In genomic region chr13:39777527-39778061, GRCh38 we compare ENCODE assay signal across 8 cellular contexts.
DNase-seq lines count a peak whose midpoint lies in the region; ATAC-seq, FAIRE-seq and TF ChIP-seq lines count a peak whose summit lies in the region.

No MANE protein-coding gene starts in this region.

- H3K27me3 Mint-ChIP-seq in neural crest cell (ENCODE audit: low read depth), result no peaks in the 10 kb centered on the region

- in situ Hi-C loops in GM13977 (cut with MboI; ENCODE audit: low pct_unique_long_range_greater_than_20kb, low sequenced_read_pairs, unreplicated experiment) (no loop called here), K562 (cut with MboI) (no loop called here)

- H2AFZ ChIP-seq in PC-9, result no peak overlapping the region
- no peak overlapping the region for H2AFZ ChIP-seq in K562 (ENCODE audit: low read depth, low read length)

- peak; percentile 55 for DNase-seq in AG04450 (ENCODE audit: low read depth, low spot score)
- no peak for DNase-seq in GM13977 (ENCODE audit: low spot score)
- DNase-seq in PC-9, result peak; percentile 21 to 69
- DNase-seq in K562 (ENCODE audit: extremely low read depth in 1 of 4, low spot score in 3 of 4), result peak in 1 of 4 experiments; percentile 1
- DNase-seq in neural crest cell (ENCODE audit: low read depth, low spot score), result no peak
- DNase-seq in GOT3 (lab: John Stamatoyannopoulos, UW), result no peak
- no peak for DNase-seq in ecto neural progenitor cell (ENCODE audit: low spot score)

- BruUV-seq in PC-9 (replicated peaks; lab: Mats Ljungman, UMichigan) (no TSS peak), K562 (replicated peaks; lab: Mats Ljungman, UMichigan) (no TSS peak)

- CTCF ChIA-PET in AG04450 (lab: Charles Lee) (interaction anchor here (0.5 to 2.1 kb wide), 4 partner anchors 12 to 881 kb away, joined by 3 to 8 read pairs (median 6); no protein-coding TSS in a partner anchor), PC-9 (lab: Charles Lee) (no interaction called here), K562 (lab: Yijun Ruan, JAX; ENCODE audit: low intra/inter-chr PET ratio) (no interaction called here)

- H3K27me3 ChIP-seq in AG04450 (ENCODE audit: control insufficient read depth, insufficient read depth, low read length), result no peaks in the 10 kb centered on the region
- no peaks in the 10 kb centered on the region for H3K27me3 ChIP-seq in PC-9 (ENCODE audit: insufficient read depth, low read depth)
- H3K27me3 ChIP-seq in K562 (ENCODE audit: control insufficient read depth in 2 of 2, insufficient read depth in 2 of 2, low read length in 2 of 2), result no peaks in the 10 kb centered on the region

- H3K4me1 ChIP-seq in PC-9 (replicated peaks; ENCODE audit: insufficient read depth) (no peaks in the 10 kb centered on the region; the same call in 1 of the 2 replicates), K562 (replicated peaks in 1 of 2; ENCODE audit: control insufficient read depth in 2 of 2, insufficient read depth in 2 of 2, low read length in 2 of 2) (no peaks in the 10 kb centered on the region)

- peaks cover 17% of the 10 kb centered on the region for H3K4me1 Mint-ChIP-seq in neural crest cell

- H3K36me3 ChIP-seq in PC-9 (ENCODE audit: low read depth) (no peaks in the 10 kb centered on the region), K562 (ENCODE audit: control insufficient read depth, insufficient read depth, low read length) (no peaks in the 10 kb centered on the region)

- ATAC-seq in K562 (no peak), HG03108 (IDR thresholded peaks at IDR 0.05; ENCODE audit: unreplicated experiment) (no peak)

- H3K9ac ChIP-seq in K562 (ENCODE audit: insufficient read depth in 1 of 2, low read depth in 2 of 2, low read length in 2 of 2), result no peak overlapping the region

- H3K9me3 Mint-ChIP-seq in neural crest cell, result peaks cover 3% of the 10 kb centered on the region

- intact Hi-C loops in PC-9 (cut with micrococcal nuclease; ENCODE audit: unreplicated experiment) (no loop called here), K562 (cut with micrococcal nuclease) (no loop called here)

- TF ChIP-seq CTCF in AG04450 (IDR thresholded peaks at IDR 0.05; ENCODE audit: low read depth, low read length) (peak; percentile 58), GM13977 (IDR thresholded peaks at IDR 0.05; ENCODE audit: extremely low read depth, insufficient read depth, missing control alignments) (peak; percentile 12), PC-9 (conservative IDR thresholded peaks at IDR 0.05) (peak; percentile 52), K562 (IDR thresholded peaks at IDR 0.05 in 2 of 3, conservative IDR thresholded peaks at IDR 0.05 in 1 of 3; ENCODE audit: insufficient read depth in 2 of 3, low read depth in 1 of 3, low read length in 3 of 3) (no peak), neural crest cell (conservative IDR thresholded peaks at IDR 0.05) (peak; percentile 25)

- no peak for TF ChIP-seq RAD21 in K562 (CRISPR knock-in tag; conservative IDR thresholded peaks at IDR 0.05 in 1 of 2, IDR thresholded peaks at IDR 0.05 in 1 of 2)

- no peak for TF ChIP-seq EP300 in K562 (IDR thresholded peaks at IDR 0.05; ENCODE audit: low read length)

- H3K27ac Mint-ChIP-seq in neural crest cell (ENCODE audit: unreplicated experiment), result no peak overlapping the region

- H4K20me1 ChIP-seq in PC-9 (ENCODE audit: insufficient read depth) (no peaks in the 10 kb centered on the region), K562 (replicated peaks; ENCODE audit: control insufficient read depth, insufficient read depth, low read length) (no peaks in the 10 kb centered on the region)

- H3K36me3 Mint-ChIP-seq in neural crest cell (ENCODE audit: low read depth), result peaks cover 3% of the 10 kb centered on the region

- peaks cover 6% of the 10 kb centered on the region; the same call in 1 of the 2 replicates for H3F3A ChIP-seq in PC-9 (ENCODE audit: insufficient read depth, low read depth)

- no peak overlapping the region for H3K4me3 Mint-ChIP-seq in neural crest cell

- H3K27ac ChIP-seq in AG04450 (ENCODE audit: low read depth, low read length), result peak overlapping the region; percentile 65
- 0 out of 2 replicates have a peak overlapping the region, but pooled peaks have one; percentile 8 for H3K27ac ChIP-seq in PC-9
- no peak overlapping the region for H3K27ac ChIP-seq in K562 (ENCODE audit: extremely low read depth, low read depth, low read length)

- no peak for FAIRE-seq in K562 (lab: Jason Lieb, UNC)

- POLR2A ChIA-PET in AG04450 (lab: Yijun Ruan, JAX), result no interaction called here
- POLR2A ChIA-PET in PC-9 (lab: Charles Lee; ENCODE audit: unreplicated experiment), result interaction anchor here (0.7 kb wide), 1 partner anchor 8 kb away, joined by 5 read pairs; no protein-coding TSS in a partner anchor
- POLR2A ChIA-PET in K562 (lab: Yijun Ruan, JAX), result no interaction called here

- TF ChIP-seq POLR2A in K562 (conservative IDR thresholded peaks at IDR 0.05), result no peak

- H3K9me2 ChIP-seq in PC-9 (ENCODE audit: insufficient read depth), result no peaks in the 10 kb centered on the region

- no peak overlapping the region for H3K4me2 ChIP-seq in PC-9
- no peak overlapping the region for H3K4me2 ChIP-seq in K562 (ENCODE audit: insufficient read depth, low read length)

- H3K79me2 ChIP-seq in PC-9 (ENCODE audit: low read depth), result no peaks in the 10 kb centered on the region
- no peaks in the 10 kb centered on the region for H3K79me2 ChIP-seq in K562 (ENCODE audit: control insufficient read depth, insufficient read depth, low read length)

- no peak overlapping the region for H3K4me3 ChIP-seq in AG04450 (ENCODE audit: low read depth, low read length)
- H3K4me3 ChIP-seq in PC-9, result no peak overlapping the region
- H3K4me3 ChIP-seq in K562, result no peak overlapping the region

- H3K9me1 ChIP-seq in K562 (ENCODE audit: control insufficient read depth, insufficient read depth, low read length), result no peaks in the 10 kb centered on the region

- 0% methylated on average over 2 of the region's 2 CpGs for WGBS in K562 (ENCODE audit: insufficient coverage, low coverage, missing lambda C conversion rate)

- H3K9me3 ChIP-seq in AG04450 (ENCODE audit: control insufficient read depth, insufficient read depth, low read length), result peaks cover 2% of the 10 kb centered on the region; the same call in 1 of the 2 replicates
- peaks cover 9% of the 10 kb centered on the region for H3K9me3 ChIP-seq in PC-9 (ENCODE audit: insufficient read depth, low read depth)
- no peaks in the 10 kb centered on the region for H3K9me3 ChIP-seq in K562 (replicated peaks; ENCODE audit: control insufficient read depth, insufficient read depth, low read depth, low read length)

TF ChIP-seq in K562, 482 proteins besides CTCF, POLR2A, EP300 and RAD21:
- no peak for TF ChIP-seq BACH1 (tag; IDR thresholded peaks at IDR 0.05)
- TF ChIP-seq HMBOX1 (IDR thresholded peaks at IDR 0.05), result 0 out of 2 replicates have a peak, but pooled peaks have one; percentile 18
- TF ChIP-seq FOSL1 (tag; conservative IDR thresholded peaks at IDR 0.05), result peak; percentile 68

Comparison
In these comparisons a context has a peak if more than half of its experiments do, and no peak if none do; other contexts are left out.
1. DNase-seq: peak in AG04450 (single experiment) and PC-9 (2 of 2); none in GM13977 (single experiment), neural crest cell (single experiment), GOT3 (single experiment) and ecto neural progenitor cell (single experiment).
2. CTCF ChIP-seq: peak in AG04450 (single experiment), GM13977 (single experiment), PC-9 (single experiment) and neural crest cell (single experiment); none in K562 (0 of 3).